Comparison of ENCODE assay signal across 8 cellular contexts in genomic region chr3:33717866-33718594, GRCh38. TPM values are rescaled to one million over a fixed set of nuclear protein-coding genes. Genes with fewer than 3 reads are reported as not detected.
DNase-seq lines count a peak whose midpoint lies in the region; ATAC-seq and TF ChIP-seq lines count a peak whose summit lies in the region.

Gene CLASP2 (minus strand): TSS chr3:33718254. CDS start chr3:33718002, 252 bp downstream.

- H3K27ac ChIP-seq in HUES6 (ENCODE audit: low read depth, low read length) (peak within 1 kb of the TSS; percentile 89), OCI-LY7 (ENCODE audit: low read depth, low read length, poor library complexity, severe bottlenecking) (peak within 1 kb of the TSS; percentile 69), epithelial cell of prostate (peak within 1 kb of the TSS; percentile 88)

- no TSS peak for BruUV-seq in OCI-LY7 (replicated peaks; lab: Mats Ljungman, UMichigan)

- TF ChIP-seq CTCF in OCI-LY7 (conservative IDR thresholded peaks at IDR 0.05; ENCODE audit: low read length) = no peak

- H3K9me3 ChIP-seq in HUES6 (ENCODE audit: control insufficient read depth, insufficient read depth, low read depth, low read length) = no peaks in the 10 kb centered on the region
- peaks cover 7% of the 10 kb centered on the region; the same call in 1 of the 2 replicates for H3K9me3 ChIP-seq in OCI-LY7 (ENCODE audit: low read length)

- H3K4me2 ChIP-seq in OCI-LY7 (ENCODE audit: low read length) = peak within 1 kb of the TSS; percentile 98

- peak; percentile 90 for ATAC-seq in GM21447 (IDR thresholded peaks at IDR 0.05; ENCODE audit: unreplicated experiment)

- peak; percentile 97 for DNase-seq in D341Med (ENCODE audit: low spot score)
- peak; percentile 92 for DNase-seq in OCI-LY7 (ENCODE audit: low spot score)
- peak; percentile 65 for DNase-seq in activated T-cell treated with anti-CD3 and anti-CD28 coated beads for 1 hour (ENCODE audit: low read depth)
- no peak for DNase-seq in epithelial cell of prostate (ENCODE audit: low read depth, low spot score)
- DNase-seq in mucosa of gallbladder (ENCODE audit: low spot score) = peak; percentile 85
- DNase-seq in stimulated activated CD8-positive, alpha-beta memory T cell treated with anti-CD3 and anti-CD28 coated beads, Interleukin-4, amount 100 ng/mL, for 24 hours (ENCODE audit: low read depth) = peak; percentile 78

- POLR2A ChIA-PET in OCI-LY7 (lab: Charles Lee) = interaction anchor here (0.6 to 1.2 kb wide), 5 partner anchors 34 to 78 kb away, joined by 3 to 6 read pairs (median 3); no protein-coding TSS in a partner anchor

- H3K9ac ChIP-seq in HUES6 (ENCODE audit: low read length) = peak within 1 kb of the TSS; percentile 90

- CTCF ChIA-PET in OCI-LY7 (lab: Charles Lee; ENCODE audit: unreplicated experiment) = no interaction called here

- H3K36me3 ChIP-seq in HUES6 (ENCODE audit: control insufficient read depth, insufficient read depth, low read length) (no peaks in the 10 kb centered on the region), OCI-LY7 (ENCODE audit: insufficient read depth, low read length) (peaks cover 10% of the 10 kb centered on the region; the same call in 1 of the 2 replicates)

- H2AFZ ChIP-seq in OCI-LY7 (ENCODE audit: low read length) = peak within 1 kb of the TSS; percentile 99

- H3K4me3 ChIP-seq in HUES6 (ENCODE audit: low read depth, low read length) (peak within 1 kb of the TSS; percentile 78), OCI-LY7 (ENCODE audit: low read depth, low read length, poor library complexity, severe bottlenecking) (peak within 1 kb of the TSS; percentile 94)

- H3K27me3 ChIP-seq in HUES6 (ENCODE audit: control insufficient read depth, insufficient read depth, low read length) = no peaks in the 10 kb centered on the region

- H3K4me1 ChIP-seq in HUES6 (ENCODE audit: control insufficient read depth, insufficient read depth, low read length) = peaks cover 7% of the 10 kb centered on the region; the same call in 1 of the 2 replicates
- H3K4me1 ChIP-seq in OCI-LY7 (ENCODE audit: insufficient read depth, low read length, poor library complexity, severe bottlenecking) = peaks cover 27% of the 10 kb centered on the region

- H3K79me2 ChIP-seq in OCI-LY7 (ENCODE audit: insufficient read depth, low read depth, low read length) = peaks cover 45% of the 10 kb centered on the region

- H4K20me1 ChIP-seq in OCI-LY7 (ENCODE audit: insufficient read depth, low read length) = peaks cover 18% of the 10 kb centered on the region; the same call in 1 of the 2 replicates

- H3K9me2 ChIP-seq in OCI-LY7 (ENCODE audit: insufficient read depth, low read length) = no peaks in the 10 kb centered on the region

- intact Hi-C loops in OCI-LY7 (cut with micrococcal nuclease; ENCODE audit: unreplicated experiment) = loop anchor here (2.0 to 5.0 kb wide), 2 partner anchors 69 to 277 kb away; partner anchors contain the start of gene UBP1

RNA-seq across cellular contexts. Expression of gene CLASP2, which starts in this region (rescaled TPM):
- total RNA-seq in OCI-LY7 (2014; rRNA removed; shearing (Covaris generic)) = 99.1 and 108 TPM in 2 replicates
- 95.5 and 97.3 TPM in 2 replicates for total RNA-seq in OCI-LY7 (2022)
- total RNA-seq in mucosa of gallbladder = 50.9 TPM
